ENCODE assay signal across 8 cellular contexts in genomic region chr9:9942764-9943424, GRCh38.
DNase-seq lines count a peak whose midpoint lies in the region; ATAC-seq and TF ChIP-seq lines count a peak whose summit lies in the region.

No MANE protein-coding gene starts in this region.

- H3K4me3 ChIP-seq in Caco-2 (ENCODE audit: low read depth, low read length) (no peak overlapping the region), tibial nerve (no peak overlapping the region)

- no TSS peak for BruUV-seq in Caco-2 (replicated peaks; lab: Mats Ljungman, UMichigan)

- no peak for TF ChIP-seq POLR2A in tibial nerve (IDR thresholded peaks at IDR 0.05)

- H3K4me1 ChIP-seq in Caco-2 (no peaks in the 10 kb centered on the region), tibial nerve (no peaks in the 10 kb centered on the region)

- H3K27ac Mint-ChIP-seq in Caco-2 (ENCODE audit: unreplicated experiment) (no peak overlapping the region), neural crest cell (ENCODE audit: unreplicated experiment) (no peak overlapping the region)

- DNase-seq in Caco-2, result peak; percentile 28 to 39
- DNase-seq in NCI-H774 (lab: John Stamatoyannopoulos, UW), result peak; percentile 66
- DNase-seq in activated T-cell treated with anti-CD3 and anti-CD28 coated beads for 24 hours (ENCODE audit: low read depth), result peak; percentile 25
- peak; percentile 55 for DNase-seq in fibroblast of peridontal ligament (ENCODE audit: extremely low read depth)
- peak; percentile 84 for DNase-seq in neural crest cell (ENCODE audit: low read depth, low spot score)
- peak; percentile 19 to 45 for DNase-seq in tibial nerve (ENCODE audit: low spot score in 2 of 2)

- no peak for TF ChIP-seq EP300 in tibial nerve (IDR thresholded peaks at IDR 0.05)

- H3K36me3 ChIP-seq in Caco-2 (ENCODE audit: control insufficient read depth, insufficient read depth, low read length), result no peaks in the 10 kb centered on the region
- H3K36me3 ChIP-seq in tibial nerve, result no peaks in the 10 kb centered on the region

- no peak overlapping the region for H3K4me3 Mint-ChIP-seq in Caco-2 (ENCODE audit: unreplicated experiment)
- H3K4me3 Mint-ChIP-seq in neural crest cell, result no peak overlapping the region

- CTCF ChIA-PET in Caco-2 (lab: Charles Lee), result interaction anchor here (0.7 to 1.7 kb wide), 4 partner anchors 9 to 414 kb away, joined by 3 to 11 read pairs (median 6); no protein-coding TSS in a partner anchor

- intact Hi-C loops in Caco-2 (cut with micrococcal nuclease; ENCODE audit: unreplicated experiment), result loop anchor here (1.0 to 5.0 kb wide), 2 partner anchors 151 to 337 kb away; no protein-coding TSS in a partner anchor

- H3K27me3 ChIP-seq in Caco-2 (replicated peaks; ENCODE audit: control insufficient read depth, insufficient read depth, low read length) (no peaks in the 10 kb centered on the region), tibial nerve (no peaks in the 10 kb centered on the region)

- POLR2A ChIA-PET in Caco-2 (lab: Charles Lee), result no interaction called here

- TF ChIP-seq CTCF in Caco-2 (IDR thresholded peaks at IDR 0.05; ENCODE audit: insufficient read depth in 1 of 2, low read depth in 1 of 2, low read length in 1 of 2, severe bottlenecking in 1 of 2, unreplicated experiment in 1 of 2), result peak; percentile 25 to 63
- TF ChIP-seq CTCF in neural crest cell (conservative IDR thresholded peaks at IDR 0.05), result peak; percentile 96
- peak; percentile 49 to 89 (median 77) for TF ChIP-seq CTCF in tibial nerve (IDR thresholded peaks at IDR 0.05)

- 16 to 20% methylated on average over 5 of the region's 5 CpGs for WGBS in tibial nerve, 2 donors

- H3K9me3 Mint-ChIP-seq in Caco-2 (ENCODE audit: unreplicated experiment), result no peaks in the 10 kb centered on the region
- no peaks in the 10 kb centered on the region for H3K9me3 Mint-ChIP-seq in neural crest cell

- H3K4me1 Mint-ChIP-seq in Caco-2 (ENCODE audit: low read depth, unreplicated experiment) (no peaks in the 10 kb centered on the region), neural crest cell (peaks cover 12% of the 10 kb centered on the region)

- no peak overlapping the region for H3K27ac ChIP-seq in tibial nerve

- H3K36me3 Mint-ChIP-seq in Caco-2 (ENCODE audit: insufficient read depth, unreplicated experiment) (no peaks in the 10 kb centered on the region), neural crest cell (ENCODE audit: low read depth) (no peaks in the 10 kb centered on the region)

- H3K9me3 ChIP-seq in Caco-2, result no peaks in the 10 kb centered on the region
- no peaks in the 10 kb centered on the region for H3K9me3 ChIP-seq in tibial nerve

- peak; percentile 86 for ATAC-seq in GM19395 (IDR thresholded peaks at IDR 0.05; ENCODE audit: unreplicated experiment)
- peak; percentile 72 for ATAC-seq in HG03460 (IDR thresholded peaks at IDR 0.05; ENCODE audit: unreplicated experiment)

- H3K27me3 Mint-ChIP-seq in Caco-2 (ENCODE audit: insufficient read depth, unreplicated experiment) (no peaks in the 10 kb centered on the region), neural crest cell (ENCODE audit: low read depth) (no peaks in the 10 kb centered on the region)

Comparison
In these comparisons a context has a peak if more than half of its experiments do, and no peak if none do; other contexts are left out.
1. DNase-seq: peak in every context shown above with its lines; median percentile 84 in neural crest cell; 66 in NCI-H774; 55 in fibroblast of peridontal ligament; 34 in Caco-2; 32 in tibial nerve; 25 in activated T-cell treated with anti-CD3 and anti-CD28 coated beads for 24 hours.
2. CTCF ChIP-seq: peak in every context shown above with its lines; median percentile 96 in neural crest cell; 77 in tibial nerve; 44 in Caco-2.